10 cellular contexts compared by ENCODE assay signal in the genomic region with DNA sequence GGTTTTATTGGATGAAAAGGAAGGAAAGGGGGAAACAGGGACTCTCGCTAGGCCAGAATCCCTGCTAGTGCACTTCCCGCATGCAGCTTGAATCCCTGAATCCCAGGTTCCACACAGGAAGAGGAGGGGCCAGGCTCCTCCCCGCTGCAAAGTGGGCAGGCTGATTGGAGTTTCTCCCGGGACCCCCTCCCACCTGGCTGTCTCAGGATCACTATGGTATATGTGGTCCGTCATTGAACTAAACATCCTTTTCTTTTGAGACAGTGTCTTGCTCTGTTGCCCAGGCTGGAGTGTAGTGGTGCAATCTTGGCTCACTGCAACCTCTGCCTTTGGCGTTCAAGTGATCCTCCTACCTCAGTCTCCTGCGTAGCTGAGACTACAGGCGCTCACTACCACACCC.
"Had no signal": no experiment of that assay in that cellular context is flagged by ENCODE, and none has a peak within 500 bp of the region (broad histone marks: within the 10 kb centered on the region; RNA-seq: fewer than 3 reads in every experiment).

No MANE protein-coding gene starts in this region.

- H3K27ac ChIP-seq: foreskin keratinocyte, prostate gland, spleen had no signal

- H3K4me1 ChIP-seq: foreskin keratinocyte, prostate gland had no signal

- ATAC-seq: foreskin keratinocyte, sciatic nerve had no signal

- H3K36me3 ChIP-seq: prostate gland, spleen had no signal

- DNase-seq: activated CD4-positive, alpha-beta T cell treated with anti-CD3 and anti-CD28 coated beads, Interleukin-2, amount 10 ng/mL, durations not matched to agents 7 days and 5 days; aorta; effector memory CD4-positive, alpha-beta T cell; immature natural killer cell; nephron progenitor cell; spleen; SW 1271 had no signal

- H3K9me3 ChIP-seq: prostate gland, spleen had no signal

- H3K4me3 ChIP-seq: prostate gland, spleen had no signal
